ENCODE assay signal across 18 cellular contexts in genomic region chr1:232519186-232519585, GRCh38.
DNase-seq lines count a peak whose midpoint lies in the region; ATAC-seq and TF ChIP-seq lines count a peak whose summit lies in the region.
"Had no signal": no experiment of that assay in that cellular context is flagged by ENCODE, and none has a peak within 500 bp of the region (broad histone marks: within the 10 kb centered on the region; RNA-seq: fewer than 3 reads in every experiment).

No MANE protein-coding gene starts in this region.

- H3K36me3 ChIP-seq in heart left ventricle: peaks cover 0 to 11% (median 10%) of the 10 kb centered on the region in 9 donors

- H3K4me1 Mint-ChIP-seq in chondrocyte (ENCODE audit: low read depth) (peaks cover 21% of the 10 kb centered on the region), T-helper 17 cell (no peaks in the 10 kb centered on the region)

- no peak for TF ChIP-seq POLR2A in heart left ventricle (IDR thresholded peaks at IDR 0.05)

- TF ChIP-seq CTCF in heart left ventricle (IDR thresholded peaks at IDR 0.05) (no peak), chondrocyte (IDR thresholded peaks at IDR 0.05) (no peak)

- DNase-seq in Right ventricle myocardium inferior (ENCODE audit: missing footprints): no peak
- no peak for DNase-seq in cardiac septum (ENCODE audit: low spot score)
- peak; percentile 87 for DNase-seq in NCI-H345 (lab: John Stamatoyannopoulos, UW)
- peak; percentile 48 to 66 (median 64) for DNase-seq in heart left ventricle
- no peak for DNase-seq in stimulated activated CD4-positive, alpha-beta T cell treated with anti-CD3 and anti-CD28 coated beads, Interleukin-4, amount 100 ng/mL, for 4 hours
- no peak for DNase-seq in chondrocyte (ENCODE audit: low spot score)
- no peak for DNase-seq in T-helper 17 cell
- DNase-seq: activated CD4-positive, alpha-beta T cell treated with anti-CD3 and anti-CD28 coated beads for 1 hour; activated CD8-positive, alpha-beta memory T cell treated with anti-CD3 and anti-CD28 coated beads, Interleukin-2, amount 50 U/mL, for 48 hours; foreskin keratinocyte; SIG-M5; stimulated activated CD4-positive, alpha-beta T cell treated with anti-CD3 and anti-CD28 coated beads, Interleukin-15, amount 100 ng/mL, for 24 hours; T-helper 9 cell had no signal

- H3K9me3 ChIP-seq in heart left ventricle: no peaks in the 10 kb centered on the region
- no peaks in the 10 kb centered on the region for H3K9me3 ChIP-seq in T-helper 17 cell (ENCODE audit: control insufficient read depth, low read length, poor library complexity, severe bottlenecking)
- H3K9me3 ChIP-seq: A549 had no signal

- peaks cover 0 to 40% (median 12%) of the 10 kb centered on the region in 12 donors for H3K4me1 ChIP-seq in heart left ventricle
- H3K4me1 ChIP-seq: foreskin keratinocyte had no signal

- no peaks in the 10 kb centered on the region for H3K27me3 ChIP-seq in heart left ventricle
- H3K27me3 ChIP-seq: foreskin keratinocyte had no signal

- H3K9me3 Mint-ChIP-seq in chondrocyte (ENCODE audit: low read depth): no peaks in the 10 kb centered on the region
- H3K9me3 Mint-ChIP-seq: nephron; stimulated activated naive CD8-positive, alpha-beta T cell treated with anti-CD3 and anti-CD28 coated beads, Interleukin-15, Interleukin-2, amounts not matched to agents 100 ng/mL and 50 ng/mL, for 24 hours had no signal

- H3K27ac Mint-ChIP-seq in chondrocyte (ENCODE audit: unreplicated experiment): no peak overlapping the region
- H3K27ac Mint-ChIP-seq in T-helper 17 cell: no peak overlapping the region
- H3K27ac Mint-ChIP-seq: stimulated activated naive CD8-positive, alpha-beta T cell treated with anti-CD3 and anti-CD28 coated beads, Interleukin-15, Interleukin-2, amounts not matched to agents 100 ng/mL and 50 ng/mL, for 24 hours had no signal

- WGBS in heart left ventricle, 4 donors: 49 to 65% (median 60%) methylated on average over 8 to 11 of the region's 11 CpGs

- H3K4me3 Mint-ChIP-seq in chondrocyte (ENCODE audit: unreplicated experiment) (no peak overlapping the region), T-helper 17 cell (no peak overlapping the region)
- H3K4me3 Mint-ChIP-seq: nephron; stimulated activated naive CD8-positive, alpha-beta T cell treated with anti-CD3 and anti-CD28 coated beads, Interleukin-15, Interleukin-2, amounts not matched to agents 100 ng/mL and 50 ng/mL, for 24 hours had no signal

- ATAC-seq in Right ventricle myocardium inferior: peak; percentile 69
- peak; percentile 82 to 88 (median 84) for ATAC-seq in heart left ventricle
- ATAC-seq in HG03135 (IDR thresholded peaks at IDR 0.05; ENCODE audit: unreplicated experiment): no peak
- no peak for ATAC-seq in T-helper 17 cell
- ATAC-seq: A549, foreskin keratinocyte, K562 had no signal

- intact Hi-C loops in Right ventricle myocardium inferior (cut with DNase I) (no loop called here), cardiac septum (cut with DNase I) (no loop called here), heart left ventricle (cut with DNase I) (loop anchor here in 5 of 10 donors (5.0 to 10.0 kb wide), 2 partner anchors 43 to 106 kb away; no protein-coding TSS in a partner anchor)

- no peak overlapping the region for H3K27ac ChIP-seq in heart left ventricle
- H3K27ac ChIP-seq: A549, foreskin keratinocyte had no signal

- no peaks in the 10 kb centered on the region for H3K27me3 Mint-ChIP-seq in chondrocyte (ENCODE audit: low read depth)
- no peaks in the 10 kb centered on the region for H3K27me3 Mint-ChIP-seq in T-helper 17 cell

- H3K4me3 ChIP-seq in heart left ventricle: no peak overlapping the region
- H3K4me3 ChIP-seq: A549, K562 had no signal

- H3K36me3 Mint-ChIP-seq in chondrocyte (ENCODE audit: low read depth) (peaks cover 8% of the 10 kb centered on the region), T-helper 17 cell (ENCODE audit: low read depth) (no peaks in the 10 kb centered on the region)

Comparison
In these comparisons a context has a peak if more than half of its experiments do, and no peak if none do; other contexts are left out.
1. DNase-seq: peak in NCI-H345 (single experiment) and heart left ventricle (5 of 5); none in Right ventricle myocardium inferior (single experiment), cardiac septum (single experiment), stimulated activated CD4-positive, alpha-beta T cell treated with anti-CD3 and anti-CD28 coated beads, Interleukin-4, amount 100 ng/mL, for 4 hours (0 of 2), chondrocyte (single experiment) and T-helper 17 cell (0 of 3).
2. ATAC-seq: peak in Right ventricle myocardium inferior (single experiment) and heart left ventricle (4 of 4); none in HG03135 (single experiment) and T-helper 17 cell (single experiment).